In genomic region chr17:44961921-44962350, GRCh38 we compare ENCODE assay signal across 15 cellular contexts. TPM values are rescaled to one million over a fixed set of nuclear protein-coding genes. Genes with fewer than 3 reads are reported as not detected.
DNase-seq lines count a peak whose midpoint lies in the region; ATAC-seq and TF ChIP-seq lines count a peak whose summit lies in the region.
"Had no signal": no experiment of that assay in that cellular context is flagged by ENCODE, and none has a peak within 500 bp of the region (broad histone marks: within the 10 kb centered on the region; RNA-seq: fewer than 3 reads in every experiment).

No MANE protein-coding gene starts in this region.

- peak; percentile 73 for DNase-seq in GM23338 (ENCODE audit: low spot score)
- DNase-seq in NCI-H526 treated with DMSO at 0.1 percent for 48 hours (lab: John Stamatoyannopoulos, UW): peak; percentile 24
- no peak for DNase-seq in chondrocyte (ENCODE audit: low spot score)
- DNase-seq in omental fat pad (ENCODE audit: low spot score): no peak
- no peak for DNase-seq in type B pancreatic cell (ENCODE audit: extremely low spot score, unreplicated experiment)
- DNase-seq in NCI-H524 treated with DMSO at 0.1 percent for 48 hours (lab: John Stamatoyannopoulos, UW): no peak
- DNase-seq in activated T-cell treated with anti-CD3 and anti-CD28 coated beads, Interleukin-2, amount 50 U/mL, for 4 hours: no peak
- DNase-seq: caudate nucleus; CD4-positive, CD25-positive, alpha-beta regulatory T cell; heart right ventricle; left colon; retina; stimulated activated CD4-positive, alpha-beta T cell treated with anti-CD3 and anti-CD28 coated beads, Interleukin-2, amount 100 ng/mL, for 48 hours had no signal

- H3K36me3 ChIP-seq in GM23338 (ENCODE audit: insufficient read depth): no peaks in the 10 kb centered on the region
- H3K36me3 ChIP-seq: heart right ventricle, vagina had no signal

- no peaks in the 10 kb centered on the region for H3K79me2 ChIP-seq in GM23338 (replicated peaks; ENCODE audit: insufficient read depth)

- no peak overlapping the region for H2AFZ ChIP-seq in GM23338

- ATAC-seq in GM23338: peak; percentile 79
- peak; percentile 55 for ATAC-seq in omental fat pad (ENCODE audit: low FRiP score)
- no peak for ATAC-seq in activated T-cell treated with anti-CD3 and anti-CD28 coated beads, Interleukin-2, amount 50 U/mL, for 4 hours
- ATAC-seq: heart right ventricle, left colon had no signal

- H3K36me3 Mint-ChIP-seq in GM23338 (ENCODE audit: low read depth) (no peaks in the 10 kb centered on the region; the same call in 2 of the 3 replicates), chondrocyte (ENCODE audit: low read depth) (no peaks in the 10 kb centered on the region), type B pancreatic cell (no peaks in the 10 kb centered on the region)
- peaks cover 3% of the 10 kb centered on the region for H3K36me3 Mint-ChIP-seq in activated T-cell treated with anti-CD3 and anti-CD28 coated beads, Interleukin-2, amount 50 U/mL, for 4 hours (ENCODE audit: insufficient read depth)
- H3K36me3 Mint-ChIP-seq: activated naive CD4-positive, alpha-beta T cell treated with anti-CD3 and anti-CD28 coated beads, Interleukin-2, amount 50 U/mL, for 24 hours; CD4-positive, CD25-positive, alpha-beta regulatory T cell had no signal

- no peak overlapping the region for H3K4me2 ChIP-seq in GM23338

- H3K4me3 Mint-ChIP-seq in GM23338: no peak overlapping the region
- H3K4me3 Mint-ChIP-seq in chondrocyte (ENCODE audit: unreplicated experiment): no peak overlapping the region
- H3K4me3 Mint-ChIP-seq in type B pancreatic cell: no peak overlapping the region
- no peak overlapping the region for H3K4me3 Mint-ChIP-seq in activated T-cell treated with anti-CD3 and anti-CD28 coated beads, Interleukin-2, amount 50 U/mL, for 4 hours
- H3K4me3 Mint-ChIP-seq: activated naive CD4-positive, alpha-beta T cell treated with anti-CD3 and anti-CD28 coated beads, Interleukin-2, amount 50 U/mL, for 24 hours had no signal

- H3K4me3 ChIP-seq in GM23338: no peak overlapping the region
- H3K4me3 ChIP-seq: heart right ventricle, vagina had no signal

- peaks cover 45% of the 10 kb centered on the region for H3K27me3 Mint-ChIP-seq in GM23338 (ENCODE audit: insufficient read depth, low read depth, poor library complexity)
- peaks cover 14% of the 10 kb centered on the region for H3K27me3 Mint-ChIP-seq in chondrocyte (ENCODE audit: low read depth)
- peaks cover 40% of the 10 kb centered on the region for H3K27me3 Mint-ChIP-seq in type B pancreatic cell
- H3K27me3 Mint-ChIP-seq in activated T-cell treated with anti-CD3 and anti-CD28 coated beads, Interleukin-2, amount 50 U/mL, for 4 hours (ENCODE audit: low read depth): peaks cover 75% of the 10 kb centered on the region

- TF ChIP-seq CTCF in GM23338 (conservative IDR thresholded peaks at IDR 0.05; ENCODE audit: low read depth in 2 of 2) (peak; percentile 50 to 70), chondrocyte (IDR thresholded peaks at IDR 0.05) (peak; percentile 25), omental fat pad (IDR thresholded peaks at IDR 0.05) (no peak), type B pancreatic cell (conservative IDR thresholded peaks at IDR 0.05) (no peak)

- H4K20me1 ChIP-seq in GM23338 (replicated peaks; ENCODE audit: insufficient read depth): no peaks in the 10 kb centered on the region

- H3K9me3 Mint-ChIP-seq in GM23338 (no peaks in the 10 kb centered on the region; the same call in 2 of the 3 replicates), chondrocyte (ENCODE audit: low read depth) (no peaks in the 10 kb centered on the region), type B pancreatic cell (no peaks in the 10 kb centered on the region)
- H3K9me3 Mint-ChIP-seq in activated T-cell treated with anti-CD3 and anti-CD28 coated beads, Interleukin-2, amount 50 U/mL, for 4 hours: no peaks in the 10 kb centered on the region
- H3K9me3 Mint-ChIP-seq: activated naive CD4-positive, alpha-beta T cell treated with anti-CD3 and anti-CD28 coated beads, Interleukin-2, amount 50 U/mL, for 24 hours had no signal

- H3K27ac Mint-ChIP-seq in GM23338: no peak overlapping the region
- H3K27ac Mint-ChIP-seq in chondrocyte (ENCODE audit: unreplicated experiment): no peak overlapping the region
- H3K27ac Mint-ChIP-seq in type B pancreatic cell: no peak overlapping the region
- H3K27ac Mint-ChIP-seq: activated naive CD4-positive, alpha-beta T cell treated with anti-CD3 and anti-CD28 coated beads, Interleukin-2, amount 50 U/mL, for 24 hours; CD4-positive, CD25-positive, alpha-beta regulatory T cell had no signal

- H3K4me1 Mint-ChIP-seq in GM23338 (peaks cover 20% of the 10 kb centered on the region), chondrocyte (ENCODE audit: low read depth) (peaks cover 9% of the 10 kb centered on the region), type B pancreatic cell (ENCODE audit: unreplicated experiment) (no peaks in the 10 kb centered on the region)
- H3K4me1 Mint-ChIP-seq in activated T-cell treated with anti-CD3 and anti-CD28 coated beads, Interleukin-2, amount 50 U/mL, for 4 hours (ENCODE audit: low read depth): peaks cover 9% of the 10 kb centered on the region

- peaks cover 11% of the 10 kb centered on the region; the same call in 1 of the 2 replicates for H3K4me1 ChIP-seq in GM23338 (ENCODE audit: insufficient read depth)

- peaks cover 9% of the 10 kb centered on the region; the same call in 1 of the 2 replicates for H3F3A ChIP-seq in GM23338 (replicated peaks; ENCODE audit: low read depth)

- no peaks in the 10 kb centered on the region for H3K9me2 ChIP-seq in GM23338 (ENCODE audit: insufficient read depth)

- peaks cover 79% of the 10 kb centered on the region for H3K27me3 ChIP-seq in GM23338 (ENCODE audit: insufficient read depth)
- H3K27me3 ChIP-seq: vagina had no signal

- no peak overlapping the region for H3K27ac ChIP-seq in GM23338 (ENCODE audit: low read depth)
- H3K27ac ChIP-seq: heart right ventricle, vagina had no signal

TF ChIP-seq in GM23338, 12 proteins besides CTCF, POLR2A, EP300 and RAD21 (continues in another document):
- TF ChIP-seq STAT1 (IDR thresholded peaks at IDR 0.05; ENCODE audit: unreplicated experiment): no peak
- TF ChIP-seq, protein P1, sequence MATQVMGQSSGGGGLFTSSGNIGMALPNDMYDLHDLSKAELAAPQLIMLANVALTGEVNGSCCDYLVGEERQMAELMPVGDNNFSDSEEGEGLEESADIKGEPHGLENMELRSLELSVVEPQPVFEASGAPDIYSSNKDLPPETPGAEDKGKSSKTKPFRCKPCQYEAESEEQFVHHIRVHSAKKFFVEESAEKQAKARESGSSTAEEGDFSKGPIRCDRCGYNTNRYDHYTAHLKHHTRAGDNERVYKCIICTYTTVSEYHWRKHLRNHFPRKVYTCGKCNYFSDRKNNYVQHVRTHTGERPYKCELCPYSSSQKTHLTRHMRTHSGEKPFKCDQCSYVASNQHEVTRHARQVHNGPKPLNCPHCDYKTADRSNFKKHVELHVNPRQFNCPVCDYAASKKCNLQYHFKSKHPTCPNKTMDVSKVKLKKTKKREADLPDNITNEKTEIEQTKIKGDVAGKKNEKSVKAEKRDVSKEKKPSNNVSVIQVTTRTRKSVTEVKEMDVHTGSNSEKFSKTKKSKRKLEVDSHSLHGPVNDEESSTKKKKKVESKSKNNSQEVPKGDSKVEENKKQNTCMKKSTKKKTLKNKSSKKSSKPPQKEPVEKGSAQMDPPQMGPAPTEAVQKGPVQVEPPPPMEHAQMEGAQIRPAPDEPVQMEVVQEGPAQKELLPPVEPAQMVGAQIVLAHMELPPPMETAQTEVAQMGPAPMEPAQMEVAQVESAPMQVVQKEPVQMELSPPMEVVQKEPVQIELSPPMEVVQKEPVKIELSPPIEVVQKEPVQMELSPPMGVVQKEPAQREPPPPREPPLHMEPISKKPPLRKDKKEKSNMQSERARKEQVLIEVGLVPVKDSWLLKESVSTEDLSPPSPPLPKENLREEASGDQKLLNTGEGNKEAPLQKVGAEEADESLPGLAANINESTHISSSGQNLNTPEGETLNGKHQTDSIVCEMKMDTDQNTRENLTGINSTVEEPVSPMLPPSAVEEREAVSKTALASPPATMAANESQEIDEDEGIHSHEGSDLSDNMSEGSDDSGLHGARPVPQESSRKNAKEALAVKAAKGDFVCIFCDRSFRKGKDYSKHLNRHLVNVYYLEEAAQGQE (IDR thresholded peaks at IDR 0.05; ENCODE audit: unreplicated experiment): no peak
- TF ChIP-seq ZNF114 (CRISPR knock-in tag; IDR thresholded peaks at IDR 0.05): no peak
- no peak for TF ChIP-seq JUNB (IDR thresholded peaks at IDR 0.05; ENCODE audit: unreplicated experiment)
- TF ChIP-seq, protein P2, sequence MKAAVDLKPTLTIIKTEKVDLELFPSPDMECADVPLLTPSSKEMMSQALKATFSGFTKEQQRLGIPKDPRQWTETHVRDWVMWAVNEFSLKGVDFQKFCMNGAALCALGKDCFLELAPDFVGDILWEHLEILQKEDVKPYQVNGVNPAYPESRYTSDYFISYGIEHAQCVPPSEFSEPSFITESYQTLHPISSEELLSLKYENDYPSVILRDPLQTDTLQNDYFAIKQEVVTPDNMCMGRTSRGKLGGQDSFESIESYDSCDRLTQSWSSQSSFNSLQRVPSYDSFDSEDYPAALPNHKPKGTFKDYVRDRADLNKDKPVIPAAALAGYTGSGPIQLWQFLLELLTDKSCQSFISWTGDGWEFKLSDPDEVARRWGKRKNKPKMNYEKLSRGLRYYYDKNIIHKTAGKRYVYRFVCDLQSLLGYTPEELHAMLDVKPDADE (IDR thresholded peaks at IDR 0.05): no peak
- no peak for TF ChIP-seq CREB1 (CRISPR knock-in tag; IDR thresholded peaks at IDR 0.05; ENCODE audit: low read depth)

RNA-seq across cellular contexts. Expression of gene C1QL1, which starts 6.2 kb away (rescaled TPM):
- total RNA-seq in GM23338 (2014; rRNA removed; shearing (Covaris generic)): 4.9 and 14.4 TPM in 2 replicates
- 4.3 and 6.8 TPM in 2 replicates for polyA plus RNA-seq in GM23338 (2016; fragmentation: Nextera tagmentation; extraction: Ambion mirVana)
- total RNA-seq in chondrocyte (1.6 to 2.8 TPM (median 2.0 TPM) in 3 replicates), omental fat pad (10 to 100 TPM in 2 of 4 donors, 1 to 10 TPM in 1, not detected in 1; 9.2 to 24.2 (median 10.4) TPM), type B pancreatic cell (ENCODE audit: low replicate concordance) (15.6 and 76.5 TPM in 2 replicates)
- not detected for total RNA-seq in activated T-cell treated with anti-CD3 and anti-CD28 coated beads, Interleukin-2, amount 50 U/mL, for 4 hours
- total RNA-seq: CD4-positive, CD25-positive, alpha-beta regulatory T cell had no signal
- polyA plus RNA-seq: CD4-positive, CD25-positive, alpha-beta regulatory T cell had no signal

RNA-seq across cellular contexts. Expression of gene KIF18B, which starts 14.4 kb away (rescaled TPM):
- 27.1 and 28.4 TPM in 2 replicates for total RNA-seq in GM23338 (2014; rRNA removed; shearing (Covaris generic))
- 13.5 and 14.1 TPM in 2 replicates for polyA plus RNA-seq in GM23338 (2016; fragmentation: Nextera tagmentation; extraction: Ambion mirVana)
- total RNA-seq in chondrocyte (3.9 to 7.7 TPM (median 5.2 TPM) in 3 replicates), omental fat pad (under 1 TPM in 1 of 4 donors, not detected in 3; 0.72 TPM), type B pancreatic cell (ENCODE audit: low replicate concordance) (14.8 and 49.3 TPM in 2 replicates)
- total RNA-seq in activated T-cell treated with anti-CD3 and anti-CD28 coated beads, Interleukin-2, amount 50 U/mL, for 4 hours: 1 to 10 TPM; 2.4 to 4.8 (median 3.7) TPM

RNA-seq across cellular contexts. Expression of gene GFAP, which starts 46.6 kb away (rescaled TPM):
- 4.0 and 5.1 TPM in 2 replicates for total RNA-seq in GM23338 (2014; rRNA removed; shearing (Covaris generic))
- polyA plus RNA-seq in GM23338 (2016; fragmentation: Nextera tagmentation; extraction: Ambion mirVana): 0.15 and 0.73 TPM in 2 replicates
- 0.55 to 1.0 TPM in 2 of 3 replicates, not detected in the other for total RNA-seq in chondrocyte
- total RNA-seq in omental fat pad: 1 to 10 TPM; 1.4 to 4.1 (median 2.9) TPM
- 0.10 and 0.26 TPM in 2 replicates for total RNA-seq in type B pancreatic cell (ENCODE audit: low replicate concordance)
- total RNA-seq in activated T-cell treated with anti-CD3 and anti-CD28 coated beads, Interleukin-2, amount 50 U/mL, for 4 hours: not detected
- total RNA-seq: CD4-positive, CD25-positive, alpha-beta regulatory T cell; vagina had no signal
- polyA plus RNA-seq: CD4-positive, CD25-positive, alpha-beta regulatory T cell had no signal

Comparison
In these comparisons a context has a peak if more than half of its experiments do, and no peak if none do; other contexts are left out.
1. ATAC-seq: peak in GM23338 (single experiment) and omental fat pad (single experiment); none in activated T-cell treated with anti-CD3 and anti-CD28 coated beads, Interleukin-2, amount 50 U/mL, for 4 hours (0 of 2).
2. DNase-seq: peak in GM23338 (single experiment) and NCI-H526 treated with DMSO at 0.1 percent for 48 hours (single experiment); none in chondrocyte (single experiment), omental fat pad (single experiment), type B pancreatic cell (single experiment), NCI-H524 treated with DMSO at 0.1 percent for 48 hours (single experiment) and activated T-cell treated with anti-CD3 and anti-CD28 coated beads, Interleukin-2, amount 50 U/mL, for 4 hours (single experiment).
3. CTCF ChIP-seq: peak in GM23338 (2 of 2) and chondrocyte (single experiment); none in omental fat pad (0 of 3) and type B pancreatic cell (single experiment).